ENCODE assay signal across 1 cellular context in genomic region chr11:118608268-118609214, GRCh38.
TF ChIP-seq lines count a peak whose summit lies in the region.

No MANE protein-coding gene starts in this region.

TF ChIP-seq in HepG2, 621 proteins besides CTCF, POLR2A, EP300 and RAD21 (continued from another document):
- TF ChIP-seq ARID4A (CRISPR knock-in tag; IDR thresholded peaks at IDR 0.05; ENCODE audit: borderline replicate concordance) (0 out of 2 replicates have a peak, but pooled peaks have one; percentile 46), ARNT (IDR thresholded peaks at IDR 0.05) (no peak), ZNF567 (CRISPR knock-in tag; IDR thresholded peaks at IDR 0.05; ENCODE audit: borderline replicate concordance) (no peak), TRIM22 (IDR thresholded peaks at IDR 0.05) (no peak), MXD4 (CRISPR knock-in tag; IDR thresholded peaks at IDR 0.05) (no peak), ZNF441 (CRISPR knock-in tag; IDR thresholded peaks at IDR 0.05; ENCODE audit: borderline replicate concordance) (no peak), MLXIP (CRISPR knock-in tag; IDR thresholded peaks at IDR 0.05; ENCODE audit: borderline replicate concordance) (no peak), DPF2 (CRISPR knock-in tag; IDR thresholded peaks at IDR 0.05; ENCODE audit: borderline replicate concordance, low read depth) (no peak), MAX (IDR thresholded peaks at IDR 0.05) (peak; percentile 42; the same call in 1 of the 2 replicates), UBTF (CRISPR knock-in tag; IDR thresholded peaks at IDR 0.05) (peak; percentile 68; the same call in 1 of the 2 replicates), CBX1 (IDR thresholded peaks at IDR 0.05; ENCODE audit: low read depth) (no peak), ZNF704 (CRISPR knock-in tag; IDR thresholded peaks at IDR 0.05; ENCODE audit: borderline replicate concordance) (no peak), RELA (CRISPR knock-in tag; IDR thresholded peaks at IDR 0.05) (no peak), THAP7 (CRISPR knock-in tag; IDR thresholded peaks at IDR 0.05) (0 out of 2 replicates have a peak, but pooled peaks have one; percentile 37), GABPB1 (CRISPR knock-in tag; IDR thresholded peaks at IDR 0.05) (0 out of 2 replicates have a peak, but pooled peaks have one; percentile 30), ATF2 (CRISPR knock-in tag; IDR thresholded peaks at IDR 0.05) (no peak), CEBPG (CRISPR knock-in tag; IDR thresholded peaks at IDR 0.05) (no peak), NFKB2 (CRISPR knock-in tag; IDR thresholded peaks at IDR 0.05; ENCODE audit: borderline replicate concordance) (0 out of 2 replicates have a peak, but pooled peaks have one; percentile 7), ZSCAN29 (CRISPR knock-in tag; conservative IDR thresholded peaks at IDR 0.05) (no peak), ZBTB49 (CRISPR knock-in tag; IDR thresholded peaks at IDR 0.05; ENCODE audit: borderline replicate concordance) (no peak), PRMT3 (CRISPR knock-in tag; IDR thresholded peaks at IDR 0.05; ENCODE audit: borderline replicate concordance, low read depth) (no peak), ZNF230 (CRISPR knock-in tag; IDR thresholded peaks at IDR 0.05) (no peak), FOXJ3 (CRISPR knock-in tag; IDR thresholded peaks at IDR 0.05; ENCODE audit: borderline replicate concordance) (no peak), YEATS4 (CRISPR knock-in tag; IDR thresholded peaks at IDR 0.05; ENCODE audit: borderline replicate concordance) (no peak), ZNF382 (CRISPR knock-in tag; IDR thresholded peaks at IDR 0.05; ENCODE audit: borderline replicate concordance) (no peak)
TF ChIP-seq in HepG2: peak in this region for 42.
